Comparison of ENCODE assay signal across 7 cellular contexts in the genomic region with DNA sequence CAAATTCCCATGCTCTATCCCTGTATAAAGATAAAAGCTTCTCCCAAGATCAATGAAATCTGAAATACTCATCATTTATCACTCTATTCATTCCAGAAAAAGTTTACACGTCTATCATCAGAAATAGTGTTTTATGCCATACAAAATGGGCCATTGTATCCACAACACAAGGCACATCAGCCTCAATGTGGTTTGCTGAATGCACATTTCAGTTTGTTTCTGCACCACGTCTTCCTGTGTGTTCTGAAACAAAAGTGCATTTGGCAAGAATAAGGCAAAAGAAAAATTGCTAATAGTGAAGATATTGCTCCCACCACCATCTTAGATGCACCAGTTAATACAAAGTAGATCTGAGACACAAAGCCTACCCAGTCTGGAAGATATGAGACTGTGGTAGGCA.
"Had no signal": no experiment of that assay in that cellular context is flagged by ENCODE, and none has a peak within 500 bp of the region (broad histone marks: within the 10 kb centered on the region; RNA-seq: fewer than 3 reads in every experiment).

No MANE protein-coding gene starts in this region.

- H3K4me2 ChIP-seq: GM23338 had no signal

- H2AFZ ChIP-seq: GM23338 had no signal

- H3K4me3 ChIP-seq: GM23338 had no signal

- ATAC-seq: GM23338 had no signal

- FAIRE-seq: H1, H54, HTR-8/SVneo had no signal

- DNase-seq: H9, HCEC 1CT, IMR-90 had no signal
